In genomic region chr3:70308760-70309159, GRCh38 we compare ENCODE assay signal across 14 cellular contexts. TPM values are rescaled to one million over a fixed set of nuclear protein-coding genes. Genes with fewer than 3 reads are reported as not detected.
A peak's percentile ranks its signal among the peaks of the same experiment; 100 is the strongest.
DNase-seq lines count a peak whose midpoint lies in the region; ATAC-seq, FAIRE-seq and TF ChIP-seq lines count a peak whose summit lies in the region.
"Had no signal": no experiment of that assay in that cellular context is flagged by ENCODE, and none has a peak within 500 bp of the region (broad histone marks: within the 10 kb centered on the region; RNA-seq: fewer than 3 reads in every experiment).

No MANE protein-coding gene starts in this region.

- no peak overlapping the region for H3K27ac Mint-ChIP-seq in nephron
- H3K27ac Mint-ChIP-seq in T-cell: no peak overlapping the region
- H3K27ac Mint-ChIP-seq: IgD-negative memory B cell had no signal

- FAIRE-seq in HTR-8/SVneo (lab: Jason Lieb, UNC): peak; percentile 93
- FAIRE-seq: RCC 7860 had no signal

- peaks cover 5% of the 10 kb centered on the region for H3K27me3 Mint-ChIP-seq in nephron (ENCODE audit: low read depth)
- H3K27me3 Mint-ChIP-seq in T-cell: peaks cover 0 to 17% of the 10 kb centered on the region in 2 donors

- CTCF ChIA-PET in RWPE1 (lab: Yijun Ruan, JAX) (no interaction called here), T-cell (lab: Charles Lee) (no interaction called here)

- POLR2A ChIA-PET in RWPE1 (lab: Yijun Ruan, JAX; ENCODE audit: low non-redundant PET): no interaction called here
- POLR2A ChIA-PET in T-cell (lab: Charles Lee): interaction anchor here in 1 of 2 donors (0.6 kb wide), 1 partner anchor 338 kb away, joined by 4 read pairs; no protein-coding TSS in a partner anchor

- H3K4me1 Mint-ChIP-seq in nephron (no peaks in the 10 kb centered on the region), T-cell (no peaks in the 10 kb centered on the region)
- H3K4me1 Mint-ChIP-seq: IgD-negative memory B cell had no signal

- H3K4me3 Mint-ChIP-seq in nephron (no peak overlapping the region), T-cell (no peak overlapping the region)
- H3K4me3 Mint-ChIP-seq: IgD-negative memory B cell had no signal

- peak; percentile 36 to 47 (median 40) for TF ChIP-seq CTCF in nephron (IDR thresholded peaks at IDR 0.05; ENCODE audit: unreplicated experiment in 3 of 3)
- TF ChIP-seq CTCF in RWPE1 (conservative IDR thresholded peaks at IDR 0.05; ENCODE audit: low read depth): no peak

- no peak for ATAC-seq in HG02981 (IDR thresholded peaks at IDR 0.05; ENCODE audit: unreplicated experiment)
- no peak for ATAC-seq in T-cell (replicated peaks in 1 of 4)

- DNase-seq in EH (ENCODE audit: low read depth) (peak; percentile 19), HTR-8/SVneo (ENCODE audit: insufficient read length, low spot score) (peak; percentile 29), cerebellar cortex (ENCODE audit: low spot score) (peak; percentile 13), RWPE1 (ENCODE audit: low spot score) (no peak), T-cell (no peak)
- DNase-seq in activated CD4-positive, CD25-positive, alpha-beta regulatory T cell (lab: John Stamatoyannopoulos, UW): no peak
- DNase-seq: effector CD8-positive, alpha-beta T cell; GDM1; HCEC 1CT had no signal

- H3K36me3 Mint-ChIP-seq in nephron (ENCODE audit: low read depth) (no peaks in the 10 kb centered on the region), T-cell (no peaks in the 10 kb centered on the region)
- H3K36me3 Mint-ChIP-seq: IgD-negative memory B cell had no signal

- no peak overlapping the region for H3K27ac ChIP-seq in RWPE1

- H3K9me3 Mint-ChIP-seq in nephron: no peaks in the 10 kb centered on the region
- H3K9me3 Mint-ChIP-seq in T-cell: peaks cover 0 to 8% (median 0%) of the 10 kb centered on the region in 3 donors

RNA-seq across cellular contexts. Expression of gene MDFIC2, which starts 3.7 kb away (rescaled TPM):
- not detected for total RNA-seq in T-cell
- total RNA-seq: mononuclear cell had no signal

Comparison
In these comparisons a context has a peak if more than half of its experiments do, and no peak if none do; other contexts are left out.
1. DNase-seq: peak in EH (single experiment), HTR-8/SVneo (single experiment) and cerebellar cortex (single experiment); none in activated CD4-positive, CD25-positive, alpha-beta regulatory T cell (0 of 4), RWPE1 (single experiment) and T-cell (0 of 34).